In genomic region chr7:7323352-7323751, GRCh38 we compare ENCODE assay signal across 13 cellular contexts.
DNase-seq lines count a peak whose midpoint lies in the region; ATAC-seq and TF ChIP-seq lines count a peak whose summit lies in the region.
"Had no signal": no experiment of that assay in that cellular context is flagged by ENCODE, and none has a peak within 500 bp of the region (broad histone marks: within the 10 kb centered on the region; RNA-seq: fewer than 3 reads in every experiment).

No MANE protein-coding gene starts in this region.

- H3K27me3 ChIP-seq in esophagus (ENCODE audit: control insufficient read depth in 1 of 2, insufficient read depth in 2 of 2, low read length in 2 of 2) (no peaks in the 10 kb centered on the region), transverse colon (no peaks in the 10 kb centered on the region)

- no peak for DNase-seq in transverse colon
- DNase-seq in stimulated activated CD4-positive, alpha-beta T cell treated with anti-CD3 and anti-CD28 coated beads, Interleukin-1b, Interleukin-23, amount 100 ng/mL, for 48 hours = no peak
- DNase-seq in SW 1271 (lab: John Stamatoyannopoulos, UW) = no peak
- no peak for DNase-seq in GF-D8 (lab: John Stamatoyannopoulos, UW)
- DNase-seq: activated naive CD8-positive, alpha-beta T cell treated with anti-CD3 and anti-CD28 coated beads, Interleukin-2, amount 10 ng/mL, durations not matched to agents 7 days and 5 days; Calu3; NCI-H2081 treated with DMSO at 0.1 percent for 48 hours; sigmoid colon had no signal

- TF ChIP-seq CTCF in transverse colon (IDR thresholded peaks at IDR 0.05) = no peak

- no peak overlapping the region for H3K4me3 ChIP-seq in esophagus (ENCODE audit: low read depth in 1 of 2, low read length in 2 of 2)
- no peak overlapping the region for H3K4me3 ChIP-seq in transverse colon
- H3K4me3 ChIP-seq: sigmoid colon had no signal

- H3K9me3 ChIP-seq in esophagus (ENCODE audit: control insufficient read depth in 2 of 2, insufficient read depth in 1 of 2, low read depth in 1 of 2, low read length in 1 of 2) (no peaks in the 10 kb centered on the region), transverse colon (no peaks in the 10 kb centered on the region)
- H3K9me3 ChIP-seq: sigmoid colon had no signal

- ATAC-seq in GM18505 (IDR thresholded peaks at IDR 0.05; ENCODE audit: unreplicated experiment) = peak; percentile 76
- ATAC-seq in GM21529 (IDR thresholded peaks at IDR 0.05; ENCODE audit: unreplicated experiment) = peak; percentile 59
- ATAC-seq in HG03469 (IDR thresholded peaks at IDR 0.05; ENCODE audit: unreplicated experiment) = peak; percentile 68

- no peak for TF ChIP-seq EP300 in transverse colon (IDR thresholded peaks at IDR 0.05; ENCODE audit: low read depth)

- H3K36me3 ChIP-seq in esophagus (ENCODE audit: control insufficient read depth in 2 of 2, insufficient read depth in 2 of 2, low read length in 1 of 2) (no peaks in the 10 kb centered on the region), transverse colon (no peaks in the 10 kb centered on the region)
- H3K36me3 ChIP-seq: sigmoid colon had no signal

- H3K27ac ChIP-seq in esophagus (ENCODE audit: low read depth in 2 of 2, low read length in 1 of 2) (peak overlapping the region; percentile 17 to 90), transverse colon (no peak overlapping the region)
- H3K27ac ChIP-seq: epithelial cell of prostate, sigmoid colon had no signal

- 50 to 54% methylated on average over 6 of the region's 6 CpGs for WGBS in esophagus, 2 donors
- WGBS in transverse colon (ENCODE audit: low coverage in 1 of 2), 2 donors = 68 to 77% methylated on average over 6 of the region's 6 CpGs

- peaks cover 0 to 5% of the 10 kb centered on the region in 2 donors for H3K4me1 ChIP-seq in esophagus (ENCODE audit: control insufficient read depth in 2 of 2, insufficient read depth in 2 of 2, low read length in 1 of 2)
- H3K4me1 ChIP-seq in transverse colon = no peaks in the 10 kb centered on the region
- H3K4me1 ChIP-seq: sigmoid colon had no signal

- intact Hi-C loops in transverse colon (cut with DNase I; ENCODE audit: low total_unique reads) = no loop called here

- TF ChIP-seq POLR2A in GM18505 (IDR thresholded peaks at IDR 0.05; ENCODE audit: borderline replicate concordance, extremely low read depth, insufficient read depth, insufficient read length) = no peak
- no peak for TF ChIP-seq POLR2A in transverse colon (IDR thresholded peaks at IDR 0.05)

- in situ Hi-C loops in transverse colon (cut with MboI; ENCODE audit: low pct_ligation_motif_present in 1 of 4, low pct_unique_long_range_greater_than_20kb in 1 of 4, low sequenced_read_pairs in 3 of 4) = no loop called here

Comparison
In these comparisons a context has a peak if more than half of its experiments do, and no peak if none do; other contexts are left out.
1. H3K27ac ChIP-seq: peak in esophagus (2 of 2); none in transverse colon (0 of 4).
2. Peak in every context shown above with its lines, with median percentiles within 50 percentile points of each other: ATAC-seq.